In the genomic region with DNA sequence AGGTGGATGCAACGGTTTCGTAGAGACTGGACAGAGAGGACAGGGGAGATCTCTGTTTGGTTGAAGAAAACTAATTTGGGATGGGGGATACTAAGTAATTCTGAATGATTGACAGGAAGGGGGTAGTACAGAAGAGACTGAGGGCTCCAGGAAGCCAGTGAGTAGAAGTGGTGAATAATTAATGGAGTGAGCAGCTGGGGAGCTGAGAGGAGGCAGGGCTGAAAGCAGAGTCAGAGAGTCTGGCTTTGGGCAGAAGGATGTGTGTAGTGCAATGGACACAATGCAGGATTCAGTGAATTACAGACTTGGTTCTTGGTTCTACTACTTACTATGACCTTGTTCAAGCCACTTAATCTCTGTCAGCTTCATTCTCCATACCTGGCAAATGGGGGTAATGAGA, we compare ENCODE assay signal across 1 cellular context.
TF ChIP-seq lines count a peak whose summit lies in the region.

No MANE protein-coding gene starts in this region.

TF ChIP-seq in GM23338, 12 proteins besides CTCF, POLR2A, EP300 and RAD21:
- TF ChIP-seq REST (IDR thresholded peaks at IDR 0.05; ENCODE audit: unreplicated experiment) = no peak
- TF ChIP-seq JUNB (IDR thresholded peaks at IDR 0.05; ENCODE audit: unreplicated experiment) = no peak
- no peak for TF ChIP-seq POLR2AphosphoS5 (IDR thresholded peaks at IDR 0.05; ENCODE audit: low read depth)
